Comparison of ENCODE assay signal across 10 cellular contexts in genomic region chr3:194296832-194297666, GRCh38. TPM values are rescaled to one million over a fixed set of nuclear protein-coding genes. Genes with fewer than 3 reads are reported as not detected.
DNase-seq lines count a peak whose midpoint lies in the region; ATAC-seq and TF ChIP-seq lines count a peak whose summit lies in the region.
"Had no signal": no experiment of that assay in that cellular context is flagged by ENCODE, and none has a peak within 500 bp of the region (broad histone marks: within the 10 kb centered on the region; RNA-seq: fewer than 3 reads in every experiment).

No MANE protein-coding gene starts in this region.

- peak overlapping the region; percentile 93 for H3K27ac Mint-ChIP-seq in endodermal cell

- no peaks in the 10 kb centered on the region for H3K36me3 Mint-ChIP-seq in endodermal cell (ENCODE audit: low read depth)

- peaks cover 5% of the 10 kb centered on the region for H3K9me3 Mint-ChIP-seq in endodermal cell

- TF ChIP-seq POLR2A in right lobe of liver (IDR thresholded peaks at IDR 0.05) = no peak
- no peak for TF ChIP-seq POLR2A in testis (IDR thresholded peaks at IDR 0.05)

- peak overlapping the region; percentile 96 for H3K27ac ChIP-seq in endodermal cell (ENCODE audit: low read depth, low read length)
- peak overlapping the region; percentile 28 to 74 (median 44) for H3K27ac ChIP-seq in right lobe of liver
- peak overlapping the region; percentile 3 to 59 for H3K27ac ChIP-seq in testis

- peak; percentile 75 for DNase-seq in HuH-7.5 (ENCODE audit: low spot score)
- DNase-seq in endodermal cell = peak; percentile 94
- peak; percentile 66 to 72 (median 68) for DNase-seq in right lobe of liver
- DNase-seq in testis = peak; percentile 71
- DNase-seq in stimulated activated naive CD4-positive, alpha-beta T cell (lab: John Stamatoyannopoulos, UW) = no peak
- no peak for DNase-seq in CD1c-positive myeloid dendritic cell (ENCODE audit: extremely low spot score)
- DNase-seq: activated CD8-positive, alpha-beta memory T cell treated with anti-CD3 and anti-CD28 coated beads, Interleukin-2, amount 50 U/mL, for 48 hours; NK-92 treated with Interleukin-12 subunit alpha and Interleukin-12 subunit beta, amount 100 ng/mL, for 24 hours had no signal

- ATAC-seq in right lobe of liver (peak; percentile 78 to 85 (median 82)), HG02642 (IDR thresholded peaks at IDR 0.05; ENCODE audit: poor library complexity, unreplicated experiment) (no peak), HG03457 (IDR thresholded peaks at IDR 0.05; ENCODE audit: unreplicated experiment) (no peak)

- H3K9ac ChIP-seq in endodermal cell (ENCODE audit: extremely low read depth, low read length, poor library complexity, severe bottlenecking) = peak overlapping the region; percentile 89

- H3K36me3 ChIP-seq in endodermal cell (ENCODE audit: control insufficient read depth, insufficient read depth, low read length) = no peaks in the 10 kb centered on the region
- no peaks in the 10 kb centered on the region for H3K36me3 ChIP-seq in right lobe of liver
- H3K36me3 ChIP-seq in testis (ENCODE audit: low read depth, missing control alignments) = no peaks in the 10 kb centered on the region

- H3K4me3 Mint-ChIP-seq in endodermal cell = peak overlapping the region; percentile 50

- TF ChIP-seq CTCF in endodermal cell (conservative IDR thresholded peaks at IDR 0.05) (peak; percentile 34), right lobe of liver (IDR thresholded peaks at IDR 0.05) (no peak), testis (IDR thresholded peaks at IDR 0.05) (no peak)

- H3K27me3 Mint-ChIP-seq in endodermal cell (ENCODE audit: insufficient read depth) = peaks cover 5% of the 10 kb centered on the region

- peaks cover 23% of the 10 kb centered on the region for H3K4me1 Mint-ChIP-seq in endodermal cell

- H3K4me3 ChIP-seq in endodermal cell (ENCODE audit: low read length) (peak overlapping the region; percentile 71), right lobe of liver (peak overlapping the region; percentile 31 to 51 (median 48)), testis (peak overlapping the region; percentile 37 to 42)

- H3K27me3 ChIP-seq in endodermal cell (ENCODE audit: control insufficient read depth, insufficient read depth, low read length, poor library complexity, severe bottlenecking) = peaks cover 4% of the 10 kb centered on the region
- H3K27me3 ChIP-seq in right lobe of liver = no peaks in the 10 kb centered on the region
- no peaks in the 10 kb centered on the region for H3K27me3 ChIP-seq in testis

- no peaks in the 10 kb centered on the region for H3K9me3 ChIP-seq in endodermal cell (ENCODE audit: control insufficient read depth, low read length)
- H3K9me3 ChIP-seq in right lobe of liver = no peaks in the 10 kb centered on the region
- no peaks in the 10 kb centered on the region for H3K9me3 ChIP-seq in testis

- H3K4me1 ChIP-seq in endodermal cell (ENCODE audit: control insufficient read depth, insufficient read depth, low read length) = peaks cover 5% of the 10 kb centered on the region
- peaks cover 0 to 14% (median 0%) of the 10 kb centered on the region in 4 donors for H3K4me1 ChIP-seq in right lobe of liver
- H3K4me1 ChIP-seq in testis = peaks cover 3% of the 10 kb centered on the region

- intact Hi-C loops in right lobe of liver (cut with DNase I) = no loop called here
- intact Hi-C loops in testis (cut with DNase I; ENCODE audit: low total_unique reads) = no loop called here

- 0 to 6% methylated on average over 8 to 57 of the region's 58 CpGs for WGBS in endodermal cell (ENCODE audit: insufficient coverage in 1 of 2, insufficient read length in 1 of 2), 2 experiments
- WGBS in right lobe of liver (ENCODE audit: insufficient coverage, low coverage, low lambda C conversion rate, missing lambda C conversion rate) = 41% methylated on average over 13 of the region's 58 CpGs
- WGBS in testis, 2 donors = 22 to 53% methylated on average over 6 to 51 of the region's 58 CpGs

RNA-seq across cellular contexts. Expression of gene CPN2, which starts 54.1 kb away (rescaled TPM):
- total RNA-seq in endodermal cell (under 1 TPM in 1 of 2 donors, not detected in 1; 0.22 TPM), right lobe of liver (100 to 1,000 TPM; 173 to 307 (median 202) TPM), testis (1 to 10 TPM; 1.1 to 1.4 TPM)
- 0.11 TPM for polyA plus RNA-seq in endodermal cell (2013, experiment 1 of 2)
- polyA plus RNA-seq in endodermal cell (2013, experiment 2 of 2) = not detected
- 0.36 TPM for polyA plus RNA-seq in testis (ENCODE audit: insufficient read depth, low read depth, low replicate concordance)

Comparison
In these comparisons a context has a peak if more than half of its experiments do, and no peak if none do; other contexts are left out.
1. DNase-seq: peak in HuH-7.5 (single experiment), endodermal cell (single experiment), right lobe of liver (3 of 3) and testis (single experiment); none in stimulated activated naive CD4-positive, alpha-beta T cell (0 of 6) and CD1c-positive myeloid dendritic cell (single experiment).
2. H3K27ac ChIP-seq: peak in every context shown above with its lines; median percentile 96 in endodermal cell; 44 in right lobe of liver; 31 in testis.
3. ATAC-seq: peak in right lobe of liver (4 of 4); none in HG02642 (single experiment) and HG03457 (single experiment).
4. RNA of gene CPN2, which starts 54.1 kb away (total RNA-seq): 173 to 307 TPM in right lobe of liver; 1.1 to 1.4 TPM in testis and 0.22 TPM in endodermal cell; every median in the first group is over 10 times any median in the second.
5. Peak in every context shown above with its lines, with median percentiles within 50 percentile points of each other: H3K4me3 ChIP-seq.